ENCODE assay signal across 21 cellular contexts in genomic region chr10:3959370-3960266, GRCh38.
DNase-seq lines count a peak whose midpoint lies in the region; ATAC-seq, FAIRE-seq and TF ChIP-seq lines count a peak whose summit lies in the region.
"Had no signal": no experiment of that assay in that cellular context is flagged by ENCODE, and none has a peak within 500 bp of the region (broad histone marks: within the 10 kb centered on the region; RNA-seq: fewer than 3 reads in every experiment).

No MANE protein-coding gene starts in this region.

- H3K9me3 ChIP-seq in Panc1 (ENCODE audit: control insufficient read depth, insufficient read depth, low read depth, low read length), result no peaks in the 10 kb centered on the region
- H3K9me3 ChIP-seq: ascending aorta, SJSA1, stomach had no signal

- DNase-seq in GM12891 (ENCODE audit: insufficient read length, low spot score), result no peak
- DNase-seq in Panc1 (ENCODE audit: low read depth, low spot score), result no peak
- no peak for DNase-seq in central memory CD8-positive, alpha-beta T cell (ENCODE audit: low spot score in 2 of 2)
- no peak for DNase-seq in sciatic nerve (ENCODE audit: low spot score)
- DNase-seq in NCI-H1694 treated with DMSO at 0.1 percent for 48 hours (lab: John Stamatoyannopoulos, UW), result no peak
- DNase-seq in central memory CD4-positive, alpha-beta T cell, result no peak
- DNase-seq in dedifferentiated amniotic fluid mesenchymal stem cell (ENCODE audit: extremely low spot score), result no peak
- DNase-seq: activated CD4-positive, CD25-positive, alpha-beta regulatory T cell treated with anti-CD3 and anti-CD28 coated beads, Interleukin-2, amount 50 U/mL, for 72 hours; activated CD8-positive, alpha-beta memory T cell treated with anti-CD3 and anti-CD28 coated beads, Interleukin-2, amount 50 U/mL, for 4 hours; activated gamma-delta T cell; head of caudate nucleus; MV-4-11; NCI-H187; NCI-H226; PC-9; stomach; trophoblast cell had no signal

- peak overlapping the region; percentile 84 for H3K27ac ChIP-seq in Panc1 (ENCODE audit: low read length)
- H3K27ac ChIP-seq: PC-9, SJSA1, stomach had no signal

- H3K4me3 ChIP-seq in Panc1 (ENCODE audit: low read depth in 2 of 2, low read length in 2 of 2), result peak overlapping the region in 1 of 2 experiments; percentile 39; a peak in 2 of 4 replicates
- H3K4me3 ChIP-seq: ascending aorta, K562, PC-9, SJSA1, stomach had no signal

- CTCF ChIA-PET in Panc1 (lab: Charles Lee), result no interaction called here

- POLR2A ChIA-PET in Panc1 (lab: Charles Lee), result interaction anchor here (0.5 kb wide), 1 partner anchor 161 kb away, joined by 16 read pairs; no protein-coding TSS in a partner anchor

- peak overlapping the region; percentile 60 for H3K27ac Mint-ChIP-seq in central memory CD8-positive, alpha-beta T cell (ENCODE audit: low read depth)
- H3K27ac Mint-ChIP-seq: T-helper 2 cell treated with Interferon-gamma antibody and Interleukin-4, amounts not matched to agents 5 μg/mL and 100 μg/mL, for 36 hours had no signal

- peak; percentile 53; the same call in 1 of the 2 replicates for ATAC-seq in Panc1
- no peak for ATAC-seq in central memory CD8-positive, alpha-beta T cell (replicated peaks; ENCODE audit: extremely low read depth, poor library complexity, severe bottlenecking)
- peak; percentile 46 for ATAC-seq in sciatic nerve
- ATAC-seq: K562 had no signal

- TF ChIP-seq CTCF in Panc1 (IDR thresholded peaks at IDR 0.05), result no peak

- in situ Hi-C loops in Panc1 (cut with HindIII; ENCODE audit: low pct_unique_long_range_greater_than_20kb, low sequenced_read_pairs), result no loop called here

- no peaks in the 10 kb centered on the region for H3K27me3 Mint-ChIP-seq in central memory CD8-positive, alpha-beta T cell

- intact Hi-C loops in Panc1 (cut with micrococcal nuclease; ENCODE audit: unreplicated experiment) (loop anchor here (10.0 kb wide), 1 partner anchor 95 kb away; no protein-coding TSS in a partner anchor), sciatic nerve (cut with DNase I) (no loop called here)

- H3K27me3 ChIP-seq in Panc1 (ENCODE audit: control insufficient read depth, insufficient read depth, low read length), result no peaks in the 10 kb centered on the region
- H3K27me3 ChIP-seq: ascending aorta, SJSA1, stomach had no signal

- H3K36me3 Mint-ChIP-seq in central memory CD8-positive, alpha-beta T cell (ENCODE audit: insufficient read depth), result peaks cover 5% of the 10 kb centered on the region

- peak; percentile 76 for FAIRE-seq in GM12891 (lab: Jason Lieb, UNC)
- FAIRE-seq: K562 had no signal

- no peaks in the 10 kb centered on the region for H3K36me3 ChIP-seq in Panc1 (ENCODE audit: control insufficient read depth, insufficient read depth, low read length)
- H3K36me3 ChIP-seq: ascending aorta, SJSA1, stomach had no signal

- no peak for TF ChIP-seq POLR2A in GM12891 (IDR thresholded peaks at IDR 0.05; ENCODE audit: low read depth, low read length)

- H3K4me3 Mint-ChIP-seq in central memory CD8-positive, alpha-beta T cell, result peak overlapping the region; percentile 56
- H3K4me3 Mint-ChIP-seq: T-helper 2 cell treated with Interferon-gamma antibody and Interleukin-4, amounts not matched to agents 5 μg/mL and 100 μg/mL, for 36 hours had no signal

- H3K9me3 Mint-ChIP-seq in central memory CD8-positive, alpha-beta T cell, result no peaks in the 10 kb centered on the region
- H3K9me3 Mint-ChIP-seq: T-helper 2 cell treated with Interferon-gamma antibody and Interleukin-4, amounts not matched to agents 5 μg/mL and 100 μg/mL, for 36 hours had no signal

- BruUV-seq in Panc1 (replicated peaks; lab: Mats Ljungman, UMichigan), result no TSS peak

- H3K4me1 ChIP-seq in Panc1 (ENCODE audit: control insufficient read depth, insufficient read depth, low read length), result peaks cover 64% of the 10 kb centered on the region

- H3K4me1 Mint-ChIP-seq in central memory CD8-positive, alpha-beta T cell, result peaks cover 40% of the 10 kb centered on the region

TF ChIP-seq in GM12891, 5 proteins besides CTCF, POLR2A, EP300 and RAD21:
- no peak for TF ChIP-seq TAF1 (IDR thresholded peaks at IDR 0.05; ENCODE audit: low read depth, low read length)
- TF ChIP-seq POLR2AphosphoS5 (IDR thresholded peaks at IDR 0.05; ENCODE audit: low read depth, low read length), result no peak
- TF ChIP-seq POU2F2 (IDR thresholded peaks at IDR 0.05; ENCODE audit: low read depth, low read length), result no peak
- no peak for TF ChIP-seq PAX5 (IDR thresholded peaks at IDR 0.05; ENCODE audit: insufficient read depth, low read length, severe bottlenecking)
- no peak for TF ChIP-seq SPI1 (IDR thresholded peaks at IDR 0.05; ENCODE audit: low read depth, low read length)
